ENCODE assay signal across 9 cellular contexts in the genomic region with DNA sequence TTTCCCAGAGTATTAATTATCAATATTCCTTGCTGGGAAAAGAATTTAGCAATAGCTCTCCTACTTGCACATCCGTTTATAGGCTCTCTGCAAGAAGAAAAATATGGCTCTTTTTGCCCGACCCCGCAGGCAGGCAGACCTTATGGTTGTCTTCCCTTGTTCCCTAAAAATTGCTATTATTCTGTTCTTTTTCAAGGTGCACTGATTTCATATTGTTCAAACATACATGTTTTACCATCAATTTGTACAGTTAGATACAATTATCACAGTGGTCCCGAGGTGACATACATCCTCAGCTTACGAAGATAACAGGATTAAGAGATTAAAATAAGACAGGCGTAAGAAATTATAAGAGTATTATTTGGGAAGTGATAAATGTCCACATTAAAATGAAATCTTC. TPM values are rescaled to one million over a fixed set of nuclear protein-coding genes. Genes with fewer than 3 reads are reported as not detected.
"Had no signal": no experiment of that assay in that cellular context is flagged by ENCODE, and none has a peak within 500 bp of the region (broad histone marks: within the 10 kb centered on the region; RNA-seq: fewer than 3 reads in every experiment).

No MANE protein-coding gene starts in this region.

RNA-seq across cellular contexts. Expression of gene HTR1D, which starts 6.7 kb away (rescaled TPM):
- total RNA-seq: left cardiac atrium; left lobe of liver; lower leg skin; mesenteric fat pad; mononuclear cell; naive thymus-derived CD4-positive, alpha-beta T cell; naive thymus-derived CD8-positive, alpha-beta T cell had no signal
- polyA plus RNA-seq: immature natural killer cell; liver; naive thymus-derived CD4-positive, alpha-beta T cell; naive thymus-derived CD8-positive, alpha-beta T cell had no signal
